1 cellular context compared by ENCODE assay signal in the genomic region with DNA sequence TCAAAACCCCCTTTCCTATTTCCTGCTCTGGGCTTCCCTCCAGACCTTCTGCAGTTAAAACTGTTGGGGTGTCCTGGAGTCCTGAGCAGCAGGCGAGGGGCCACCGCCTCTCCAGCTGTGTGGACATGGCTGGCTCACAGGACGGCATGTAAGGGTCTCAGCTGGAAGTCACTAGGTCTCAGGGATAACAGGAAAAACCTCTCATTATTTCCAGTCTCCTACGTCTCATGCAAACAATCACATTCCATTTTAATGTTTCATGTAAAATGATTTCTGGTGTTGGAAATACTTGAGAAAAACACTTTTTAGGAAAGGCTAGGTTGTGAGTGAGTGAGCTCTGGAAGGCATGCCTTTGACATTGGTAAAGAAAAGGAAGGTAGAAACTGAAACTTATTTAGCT.
TF ChIP-seq lines count a peak whose summit lies in the region.

No MANE protein-coding gene starts in this region.

TF ChIP-seq in GM23338, 12 proteins besides CTCF, POLR2A, EP300 and RAD21 (continued from another document):
- TF ChIP-seq, protein P1, sequence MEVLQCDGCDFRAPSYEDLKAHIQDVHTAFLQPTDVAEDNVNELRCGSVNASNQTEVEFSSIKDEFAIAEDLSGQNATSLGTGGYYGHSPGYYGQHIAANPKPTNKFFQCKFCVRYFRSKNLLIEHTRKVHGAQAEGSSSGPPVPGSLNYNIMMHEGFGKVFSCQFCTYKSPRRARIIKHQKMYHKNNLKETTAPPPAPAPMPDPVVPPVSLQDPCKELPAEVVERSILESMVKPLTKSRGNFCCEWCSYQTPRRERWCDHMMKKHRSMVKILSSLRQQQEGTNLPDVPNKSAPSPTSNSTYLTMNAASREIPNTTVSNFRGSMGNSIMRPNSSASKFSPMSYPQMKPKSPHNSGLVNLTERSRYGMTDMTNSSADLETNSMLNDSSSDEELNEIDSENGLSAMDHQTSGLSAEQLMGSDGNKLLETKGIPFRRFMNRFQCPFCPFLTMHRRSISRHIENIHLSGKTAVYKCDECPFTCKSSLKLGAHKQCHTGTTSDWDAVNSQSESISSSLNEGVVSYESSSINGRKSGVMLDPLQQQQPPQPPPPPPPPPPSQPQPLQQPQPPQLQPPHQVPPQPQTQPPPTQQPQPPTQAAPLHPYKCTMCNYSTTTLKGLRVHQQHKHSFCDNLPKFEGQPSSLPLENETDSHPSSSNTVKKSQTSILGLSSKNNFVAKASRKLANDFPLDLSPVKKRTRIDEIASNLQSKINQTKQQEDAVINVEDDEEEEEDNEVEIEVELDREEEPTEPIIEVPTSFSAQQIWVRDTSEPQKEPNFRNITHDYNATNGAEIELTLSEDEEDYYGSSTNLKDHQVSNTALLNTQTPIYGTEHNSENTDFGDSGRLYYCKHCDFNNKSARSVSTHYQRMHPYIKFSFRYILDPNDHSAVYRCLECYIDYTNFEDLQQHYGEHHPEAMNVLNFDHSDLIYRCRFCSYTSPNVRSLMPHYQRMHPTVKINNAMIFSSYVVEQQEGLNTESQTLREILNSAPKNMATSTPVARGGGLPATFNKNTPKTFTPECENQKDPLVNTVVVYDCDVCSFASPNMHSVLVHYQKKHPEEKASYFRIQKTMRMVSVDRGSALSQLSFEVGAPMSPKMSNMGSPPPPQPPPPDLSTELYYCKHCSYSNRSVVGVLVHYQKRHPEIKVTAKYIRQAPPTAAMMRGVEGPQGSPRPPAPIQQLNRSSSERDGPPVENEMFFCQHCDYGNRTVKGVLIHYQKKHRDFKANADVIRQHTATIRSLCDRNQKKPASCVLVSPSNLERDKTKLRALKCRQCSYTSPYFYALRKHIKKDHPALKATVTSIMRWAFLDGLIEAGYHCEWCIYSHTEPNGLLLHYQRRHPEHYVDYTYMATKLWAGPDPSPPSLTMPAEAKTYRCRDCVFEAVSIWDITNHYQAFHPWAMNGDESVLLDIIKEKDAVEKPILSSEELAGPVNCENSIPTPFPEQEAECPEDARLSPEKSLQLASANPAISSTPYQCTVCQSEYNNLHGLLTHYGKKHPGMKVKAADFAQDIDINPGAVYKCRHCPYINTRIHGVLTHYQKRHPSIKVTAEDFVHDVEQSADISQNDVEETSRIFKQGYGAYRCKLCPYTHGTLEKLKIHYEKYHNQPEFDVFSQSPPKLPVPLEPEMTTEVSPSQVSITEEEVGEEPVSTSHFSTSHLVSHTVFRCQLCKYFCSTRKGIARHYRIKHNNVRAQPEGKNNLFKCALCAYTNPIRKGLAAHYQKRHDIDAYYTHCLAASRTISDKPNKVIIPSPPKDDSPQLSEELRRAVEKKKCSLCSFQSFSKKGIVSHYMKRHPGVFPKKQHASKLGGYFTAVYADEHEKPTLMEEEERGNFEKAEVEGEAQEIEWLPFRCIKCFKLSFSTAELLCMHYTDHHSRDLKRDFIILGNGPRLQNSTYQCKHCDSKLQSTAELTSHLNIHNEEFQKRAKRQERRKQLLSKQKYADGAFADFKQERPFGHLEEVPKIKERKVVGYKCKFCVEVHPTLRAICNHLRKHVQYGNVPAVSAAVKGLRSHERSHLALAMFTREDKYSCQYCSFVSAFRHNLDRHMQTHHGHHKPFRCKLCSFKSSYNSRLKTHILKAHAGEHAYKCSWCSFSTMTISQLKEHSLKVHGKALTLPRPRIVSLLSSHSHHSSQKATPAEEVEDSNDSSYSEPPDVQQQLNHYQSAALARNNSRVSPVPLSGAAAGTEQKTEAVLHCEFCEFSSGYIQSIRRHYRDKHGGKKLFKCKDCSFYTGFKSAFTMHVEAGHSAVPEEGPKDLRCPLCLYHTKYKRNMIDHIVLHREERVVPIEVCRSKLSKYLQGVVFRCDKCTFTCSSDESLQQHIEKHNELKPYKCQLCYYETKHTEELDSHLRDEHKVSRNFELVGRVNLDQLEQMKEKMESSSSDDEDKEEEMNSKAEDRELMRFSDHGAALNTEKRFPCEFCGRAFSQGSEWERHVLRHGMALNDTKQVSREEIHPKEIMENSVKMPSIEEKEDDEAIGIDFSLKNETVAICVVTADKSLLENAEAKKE (CRISPR knock-in tag; IDR thresholded peaks at IDR 0.05), result no peak
- TF ChIP-seq EZH2phosphoT487 (IDR thresholded peaks at IDR 0.05; ENCODE audit: unreplicated experiment) (no peak), CREB1 (CRISPR knock-in tag; IDR thresholded peaks at IDR 0.05; ENCODE audit: low read depth) (no peak), STAT1 (IDR thresholded peaks at IDR 0.05; ENCODE audit: unreplicated experiment) (no peak)
